10 cellular contexts compared by ENCODE assay signal in the genomic region with DNA sequence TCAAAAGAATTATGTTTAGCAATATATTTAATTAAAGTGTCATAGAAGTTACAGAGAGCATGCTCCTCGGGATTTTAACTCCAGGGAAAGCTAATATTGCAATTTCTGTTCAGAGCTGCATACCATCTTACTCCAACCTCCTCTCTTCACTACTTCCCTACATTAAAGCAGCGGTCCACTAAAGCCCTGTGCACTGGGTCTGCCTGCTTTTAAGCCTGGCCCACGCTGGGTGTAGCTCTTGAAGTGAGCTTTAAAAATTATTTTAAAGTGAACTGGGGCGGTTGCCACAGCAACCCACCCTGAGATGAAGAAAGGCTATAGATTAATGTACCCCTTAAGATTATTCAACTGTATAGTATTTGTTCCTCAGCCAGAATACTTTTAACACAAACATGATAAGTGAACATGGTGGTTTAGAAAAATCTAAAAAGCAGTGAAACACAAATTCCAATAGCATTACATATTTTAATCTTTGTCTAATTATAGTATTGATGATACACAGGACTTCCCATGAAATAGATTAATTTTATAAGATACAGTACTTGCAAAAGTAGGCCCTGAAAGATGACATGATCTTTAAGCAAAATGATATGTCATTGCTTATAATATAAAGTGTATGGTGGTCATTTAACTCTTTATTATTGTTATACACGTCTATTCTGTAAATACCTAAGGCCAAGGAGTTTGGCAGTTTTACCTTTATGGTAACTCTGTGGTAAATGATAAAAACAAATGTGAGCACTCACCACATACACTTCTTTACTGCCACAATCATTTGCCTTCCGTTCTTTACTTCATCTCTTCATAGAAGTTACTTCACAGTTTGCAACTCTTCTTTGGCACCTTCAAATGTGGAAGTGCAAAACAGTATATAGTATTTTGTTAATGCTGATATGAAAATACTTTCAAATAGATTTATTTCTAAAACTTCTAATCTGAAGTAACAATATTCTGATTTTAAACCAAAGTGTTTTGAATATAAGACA. TPM values are rescaled to one million over a fixed set of nuclear protein-coding genes. Genes with fewer than 3 reads are reported as not detected.
A peak's percentile ranks its signal among the peaks of the same experiment; 100 is the strongest.
DNase-seq lines count a peak whose midpoint lies in the region; ATAC-seq and TF ChIP-seq lines count a peak whose summit lies in the region.
"Had no signal": no experiment of that assay in that cellular context is flagged by ENCODE, and none has a peak within 500 bp of the region (broad histone marks: within the 10 kb centered on the region; RNA-seq: fewer than 3 reads in every experiment).

No MANE protein-coding gene starts in this region.

- TF ChIP-seq CTCF in right atrium auricular region (IDR thresholded peaks at IDR 0.05): no peak

- no peak overlapping the region for H3K4me3 Mint-ChIP-seq in activated naive CD8-positive, alpha-beta T cell treated with anti-CD3 and anti-CD28 coated beads, Interleukin-2, amount 50 U/mL, for 24 hours

- H3K36me3 Mint-ChIP-seq in activated naive CD8-positive, alpha-beta T cell treated with anti-CD3 and anti-CD28 coated beads, Interleukin-2, amount 50 U/mL, for 24 hours (ENCODE audit: low read depth): no peaks in the 10 kb centered on the region

- H3K27me3 ChIP-seq in right atrium auricular region: no peaks in the 10 kb centered on the region

- H3K4me1 ChIP-seq in right atrium auricular region: peaks cover 0 to 20% of the 10 kb centered on the region in 2 donors

- peaks cover 31% of the 10 kb centered on the region for H3K4me1 Mint-ChIP-seq in activated naive CD8-positive, alpha-beta T cell treated with anti-CD3 and anti-CD28 coated beads, Interleukin-2, amount 50 U/mL, for 24 hours

- H3K9me3 Mint-ChIP-seq in activated naive CD8-positive, alpha-beta T cell treated with anti-CD3 and anti-CD28 coated beads, Interleukin-2, amount 50 U/mL, for 24 hours: no peaks in the 10 kb centered on the region

- no peaks in the 10 kb centered on the region for H3K36me3 ChIP-seq in right atrium auricular region

- H3K9me3 ChIP-seq in right atrium auricular region: no peaks in the 10 kb centered on the region

- ATAC-seq in GM21529 (IDR thresholded peaks at IDR 0.05; ENCODE audit: unreplicated experiment) (peak; percentile 23), GM21367 (IDR thresholded peaks at IDR 0.05; ENCODE audit: unreplicated experiment) (no peak), GM18520 (IDR thresholded peaks at IDR 0.05; ENCODE audit: unreplicated experiment) (no peak)
- no peak for ATAC-seq in activated naive CD8-positive, alpha-beta T cell treated with anti-CD3 and anti-CD28 coated beads, Interleukin-2, amount 50 U/mL, for 24 hours
- ATAC-seq: esophagus mucosa had no signal

- DNase-seq in NOMO-1 treated with DMSO at 0.1 percent for 48 hours (lab: John Stamatoyannopoulos, UW; ENCODE audit: unreplicated experiment) (peak; percentile 69), right atrium auricular region (ENCODE audit: low spot score) (no peak), occipital lobe (lab: John Stamatoyannopoulos, UW) (no peak)
- DNase-seq in activated naive CD8-positive, alpha-beta T cell treated with anti-CD3 and anti-CD28 coated beads, Interleukin-2, amount 50 U/mL, for 24 hours: no peak
- DNase-seq: NCI-H1417 treated with DMSO at 0.1 percent for 48 hours had no signal

- peaks cover 74% of the 10 kb centered on the region for H3K27me3 Mint-ChIP-seq in activated naive CD8-positive, alpha-beta T cell treated with anti-CD3 and anti-CD28 coated beads, Interleukin-2, amount 50 U/mL, for 24 hours

- peak overlapping the region in 1 of 2 donors; percentile 24 for H3K4me3 ChIP-seq in right atrium auricular region

- H3K27ac ChIP-seq in right atrium auricular region (peak overlapping the region; percentile 93 to 94), temporal lobe (ENCODE audit: low read depth, low read length) (peak overlapping the region; percentile 17)

- no peak overlapping the region for H3K27ac Mint-ChIP-seq in activated naive CD8-positive, alpha-beta T cell treated with anti-CD3 and anti-CD28 coated beads, Interleukin-2, amount 50 U/mL, for 24 hours

RNA-seq across cellular contexts. Expression of gene MEF2C, which starts 4.1 kb away (rescaled TPM):
- total RNA-seq in right atrium auricular region: 10 to 100 TPM; 36.1 to 57.5 TPM
- total RNA-seq in temporal lobe: 951 TPM
- 2,088 TPM for total RNA-seq in occipital lobe

Comparison
In these comparisons a context has a peak if more than half of its experiments do, and no peak if none do; other contexts are left out.
1. RNA of gene MEF2C, which starts 4.1 kb away (total RNA-seq): 2,088 TPM in occipital lobe (single experiment) and 951 TPM in temporal lobe (single experiment); 36.1 to 57.5 TPM in right atrium auricular region; every median in the first group is over 10 times any median in the second.